19 cellular contexts compared by ENCODE assay signal in the genomic region with DNA sequence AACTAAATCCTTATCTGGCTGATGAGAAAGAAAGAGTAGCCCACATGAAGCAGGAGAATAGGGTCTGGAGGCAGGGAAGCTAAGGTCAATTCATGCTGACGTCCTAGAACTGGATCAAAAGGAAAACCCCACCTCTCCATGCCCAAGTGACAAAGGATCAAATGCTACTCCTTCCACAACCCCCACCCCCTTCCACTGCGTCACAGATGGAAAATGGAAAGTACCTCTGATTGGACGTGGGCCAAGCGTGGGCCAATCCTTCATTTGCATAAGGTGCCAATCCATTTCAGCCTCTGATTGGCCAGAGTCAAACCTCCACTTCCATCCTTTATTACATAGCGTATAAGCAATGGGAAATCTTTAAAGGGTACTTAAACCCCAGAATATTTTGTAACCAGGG.
DNase-seq lines count a peak whose midpoint lies in the region; ATAC-seq, FAIRE-seq and TF ChIP-seq lines count a peak whose summit lies in the region.
"Had no signal": no experiment of that assay in that cellular context is flagged by ENCODE, and none has a peak within 500 bp of the region (broad histone marks: within the 10 kb centered on the region; RNA-seq: fewer than 3 reads in every experiment).

No MANE protein-coding gene starts in this region.

- H3K4me3 Mint-ChIP-seq in GM23338: no peak overlapping the region
- H3K4me3 Mint-ChIP-seq in astrocyte (ENCODE audit: unreplicated experiment): no peak overlapping the region

- H3K4me2 ChIP-seq in GM23338: no peak overlapping the region
- no peak overlapping the region for H3K4me2 ChIP-seq in astrocyte (ENCODE audit: low read length)
- peak overlapping the region; percentile 21 for H3K4me2 ChIP-seq in osteoblast (ENCODE audit: insufficient read depth, low read length)

- H4K20me1 ChIP-seq in GM23338 (replicated peaks; ENCODE audit: insufficient read depth) (no peaks in the 10 kb centered on the region), astrocyte (ENCODE audit: insufficient read depth, low read length) (no peaks in the 10 kb centered on the region), osteoblast (ENCODE audit: insufficient read depth, low read length) (no peaks in the 10 kb centered on the region)

- H3K9ac ChIP-seq in astrocyte (ENCODE audit: low read length): no peak overlapping the region

- H3K79me2 ChIP-seq in GM23338 (replicated peaks; ENCODE audit: insufficient read depth) (no peaks in the 10 kb centered on the region), astrocyte (ENCODE audit: insufficient read depth, low read length) (no peaks in the 10 kb centered on the region), osteoblast (ENCODE audit: insufficient read depth, low read length) (no peaks in the 10 kb centered on the region)

- H3K27ac ChIP-seq in GM23338 (ENCODE audit: low read depth): no peak overlapping the region
- no peak overlapping the region for H3K27ac ChIP-seq in astrocyte (ENCODE audit: low read depth, low read length)
- no peak overlapping the region for H3K27ac ChIP-seq in osteoblast (ENCODE audit: low read depth, low read length)

- H3K27ac Mint-ChIP-seq in GM23338 (no peak overlapping the region), astrocyte (ENCODE audit: unreplicated experiment) (no peak overlapping the region)

- H3K36me3 ChIP-seq in GM23338 (ENCODE audit: insufficient read depth): no peaks in the 10 kb centered on the region
- H3K36me3 ChIP-seq in astrocyte (ENCODE audit: insufficient read depth, low read length): no peaks in the 10 kb centered on the region
- H3K36me3 ChIP-seq in osteoblast (ENCODE audit: insufficient read depth, low read length): no peaks in the 10 kb centered on the region

- no peaks in the 10 kb centered on the region for H3F3A ChIP-seq in GM23338 (replicated peaks; ENCODE audit: low read depth)

- H3K4me1 Mint-ChIP-seq in GM23338: peaks cover 9% of the 10 kb centered on the region; the same call in 2 of the 3 replicates
- H3K4me1 Mint-ChIP-seq in astrocyte (ENCODE audit: low read depth, unreplicated experiment): no peaks in the 10 kb centered on the region

- TF ChIP-seq CTCF in GM23338 (conservative IDR thresholded peaks at IDR 0.05; ENCODE audit: low read depth in 2 of 2) (no peak), astrocyte (IDR thresholded peaks at IDR 0.05; ENCODE audit: insufficient read depth, low read depth, low read length) (no peak), osteoblast (IDR thresholded peaks at IDR 0.05; ENCODE audit: extremely low read depth, low read depth, low read length) (no peak)

- H3K27me3 ChIP-seq in GM23338 (ENCODE audit: insufficient read depth): no peaks in the 10 kb centered on the region
- H3K27me3 ChIP-seq in astrocyte (ENCODE audit: insufficient read depth, low read length): no peaks in the 10 kb centered on the region
- H3K27me3 ChIP-seq in osteoblast (ENCODE audit: insufficient read depth, low read length): no peaks in the 10 kb centered on the region

- no peak overlapping the region for H2AFZ ChIP-seq in GM23338
- peak overlapping the region; percentile 12 for H2AFZ ChIP-seq in astrocyte (ENCODE audit: low read depth, low read length)
- no peak overlapping the region for H2AFZ ChIP-seq in osteoblast (ENCODE audit: low read length)

- H3K9me2 ChIP-seq in GM23338 (ENCODE audit: insufficient read depth): no peaks in the 10 kb centered on the region

- H3K4me1 ChIP-seq in GM23338 (ENCODE audit: insufficient read depth): peaks cover 4% of the 10 kb centered on the region; the same call in 1 of the 2 replicates
- H3K4me1 ChIP-seq in astrocyte (ENCODE audit: insufficient read depth, low read length): no peaks in the 10 kb centered on the region
- H3K4me1 ChIP-seq in osteoblast (ENCODE audit: insufficient read depth, low read length): no peaks in the 10 kb centered on the region

- H3K4me3 ChIP-seq in GM23338 (no peak overlapping the region), astrocyte (ENCODE audit: insufficient read depth, low read depth, low read length) (no peak overlapping the region), osteoblast (ENCODE audit: insufficient read depth, low read length) (peak overlapping the region; percentile 5)

- H3K36me3 Mint-ChIP-seq in GM23338 (ENCODE audit: low read depth) (no peaks in the 10 kb centered on the region), astrocyte (ENCODE audit: low read depth, unreplicated experiment) (no peaks in the 10 kb centered on the region)

- no peak for FAIRE-seq in astrocyte (lab: Jason Lieb, UNC)
- FAIRE-seq: D721Med had no signal

- H3K9me3 Mint-ChIP-seq in GM23338 (no peaks in the 10 kb centered on the region), astrocyte (ENCODE audit: unreplicated experiment) (no peaks in the 10 kb centered on the region)

- H3K9me3 ChIP-seq in astrocyte (ENCODE audit: insufficient read depth, low read depth, low read length): no peaks in the 10 kb centered on the region
- H3K9me3 ChIP-seq in osteoblast (ENCODE audit: low read depth, low read length): no peaks in the 10 kb centered on the region

- no peak for ATAC-seq in GM23338
- ATAC-seq: HCT116 had no signal

- DNase-seq in DMS53 (lab: John Stamatoyannopoulos, UW): peak; percentile 96
- peak; percentile 17 for DNase-seq in GM23338 (ENCODE audit: low spot score)
- DNase-seq in astrocyte (ENCODE audit: low read depth): no peak
- DNase-seq in osteoblast (ENCODE audit: insufficient read length, low spot score, missing footprints): no peak
- no peak for DNase-seq in occipital lobe (lab: John Stamatoyannopoulos, UW)
- no peak for DNase-seq in stimulated activated CD4-positive, alpha-beta T cell treated with anti-CD3 and anti-CD28 coated beads, Interleukin-12 subunit alpha, Interleukin-12 subunit beta, amount 100 ng/mL, for 4 hours
- DNase-seq in NCI-H226: no peak
- DNase-seq: C1 segment of cervical spinal cord, DMS79 treated with DMSO at 0.1 percent for 48 hours, GDM1, NCI-H187 treated with DMSO at 0.1 percent for 48 hours, NCI-H2171, NCI-H510A treated with DMSO at 0.1 percent for 48 hours, NCI-H82, OCI-M1, Right ventricle myocardium superior, SW 1271 had no signal

- H3K27me3 Mint-ChIP-seq in GM23338 (ENCODE audit: insufficient read depth, low read depth, poor library complexity) (no peaks in the 10 kb centered on the region), astrocyte (ENCODE audit: low read depth, unreplicated experiment) (no peaks in the 10 kb centered on the region)

TF ChIP-seq in GM23338, 12 proteins besides CTCF, POLR2A, EP300 and RAD21:
- TF ChIP-seq ZNF114 (CRISPR knock-in tag; IDR thresholded peaks at IDR 0.05) (no peak), CREB1 (CRISPR knock-in tag; IDR thresholded peaks at IDR 0.05; ENCODE audit: low read depth) (no peak), NANOG (IDR thresholded peaks at IDR 0.05; ENCODE audit: borderline replicate concordance) (no peak), EZH2phosphoT487 (IDR thresholded peaks at IDR 0.05; ENCODE audit: unreplicated experiment) (no peak)

Comparison
In these comparisons a context has a peak if more than half of its experiments do, and no peak if none do; other contexts are left out.
1. DNase-seq: peak in DMS53 (single experiment) and GM23338 (single experiment); none in astrocyte (single experiment), osteoblast (single experiment), occipital lobe (single experiment), stimulated activated CD4-positive, alpha-beta T cell treated with anti-CD3 and anti-CD28 coated beads, Interleukin-12 subunit alpha, Interleukin-12 subunit beta, amount 100 ng/mL, for 4 hours (single experiment) and NCI-H226 (single experiment).